8 cellular contexts compared by ENCODE assay signal in the genomic region with DNA sequence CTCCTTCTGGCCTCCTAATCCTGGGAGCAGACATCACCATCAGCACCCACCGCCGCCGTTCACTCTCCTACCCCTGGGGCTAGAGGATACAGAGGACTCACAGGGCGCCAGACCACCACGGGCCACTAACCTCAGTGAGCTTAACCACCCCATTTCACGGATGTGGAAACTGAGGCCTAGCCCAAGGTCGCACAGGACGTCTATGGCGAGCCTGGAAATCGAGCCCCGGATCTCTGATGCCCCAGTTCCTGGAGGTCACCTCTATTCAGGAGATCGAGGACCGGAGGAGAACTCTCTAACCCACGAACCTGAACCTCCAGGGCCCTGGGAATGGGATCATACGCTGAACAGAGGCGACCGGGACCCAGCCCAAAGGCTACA. TPM values are rescaled to one million over a fixed set of nuclear protein-coding genes. Genes with fewer than 3 reads are reported as not detected.
A peak's percentile ranks its signal among the peaks of the same experiment; 100 is the strongest.
DNase-seq lines count a peak whose midpoint lies in the region; ATAC-seq and TF ChIP-seq lines count a peak whose summit lies in the region.

No MANE protein-coding gene starts in this region.

- H3K4me1 ChIP-seq in PC-9 (replicated peaks; ENCODE audit: insufficient read depth) (peaks cover 27% of the 10 kb centered on the region), neuronal stem cell (ENCODE audit: control insufficient read depth in 2 of 2, insufficient read depth in 1 of 2, low read depth in 1 of 2, low read length in 2 of 2) (peaks cover 3 to 7% of the 10 kb centered on the region in 2 donors)

- BruUV-seq in PC-9 (replicated peaks; lab: Mats Ljungman, UMichigan), result TSS peak; percentile 67

- peaks cover 20% of the 10 kb centered on the region for H3K79me2 ChIP-seq in PC-9 (ENCODE audit: low read depth)

- ATAC-seq in GM18907 (IDR thresholded peaks at IDR 0.05; ENCODE audit: unreplicated experiment), result peak; percentile 20
- no peak for ATAC-seq in HG03439 (IDR thresholded peaks at IDR 0.05; ENCODE audit: unreplicated experiment)

- H3K79me1 ChIP-seq in neuronal stem cell (ENCODE audit: low read depth, low read length), result peaks cover 8% of the 10 kb centered on the region

- no peaks in the 10 kb centered on the region for H3K9me2 ChIP-seq in PC-9 (ENCODE audit: insufficient read depth)

- POLR2A ChIA-PET in PC-9 (lab: Charles Lee; ENCODE audit: unreplicated experiment), result interaction anchor here (0.5 to 0.6 kb wide), 2 partner anchors 10 to 374 kb away, joined by 3 to 4 read pairs; no protein-coding TSS in a partner anchor

- no peak overlapping the region for H3K4ac ChIP-seq in neuronal stem cell (ENCODE audit: low read length)

- H2BK12ac ChIP-seq in neuronal stem cell (ENCODE audit: low read length), result no peak overlapping the region

- H3K27ac ChIP-seq in PC-9, result peak overlapping the region; percentile 39
- H3K27ac ChIP-seq in neuronal stem cell (replicated peaks; ENCODE audit: low read length), result no peak overlapping the region

- H3K18ac ChIP-seq in neuronal stem cell (ENCODE audit: low read length), result no peak overlapping the region

- H4K20me1 ChIP-seq in PC-9 (ENCODE audit: insufficient read depth), result no peaks in the 10 kb centered on the region

- intact Hi-C loops in PC-9 (cut with micrococcal nuclease; ENCODE audit: unreplicated experiment), result loop anchor here (1.0 to 10.0 kb wide), 4 partner anchors 111 to 275 kb away; partner anchors contain the start of genes CLP1, MED19 and TMX2

- H3F3A ChIP-seq in PC-9 (ENCODE audit: insufficient read depth, low read depth), result peaks cover 27% of the 10 kb centered on the region; the same call in 1 of the 2 replicates

- peak overlapping the region; percentile 82 for H3K4me3 ChIP-seq in PC-9
- H3K4me3 ChIP-seq in epithelial cell of esophagus (ENCODE audit: low read length), result peak overlapping the region; percentile 99
- H3K4me3 ChIP-seq in neuronal stem cell (ENCODE audit: low read length in 2 of 2), result peak overlapping the region; percentile 85 to 98

- no peak overlapping the region for H4K91ac ChIP-seq in neuronal stem cell (ENCODE audit: low read depth, low read length, poor library complexity)

- no peak overlapping the region for H2AK5ac ChIP-seq in neuronal stem cell (ENCODE audit: low read depth, low read length)

- no CpG with 5 or more reads among the region's 17 CpGs for WGBS in neuronal stem cell (ENCODE audit: extremely low coverage in 2 of 2, insufficient read length in 2 of 2, insufficient replicate concordance in 1 of 2), 2 donors

- CTCF ChIA-PET in PC-9 (lab: Charles Lee), result interaction anchor here (1.2 kb wide), 2 partner anchors 37 kb away, joined by 3 to 5 read pairs; partner anchors contain the start of gene UBE2L6

- TF ChIP-seq CTCF in PC-9 (conservative IDR thresholded peaks at IDR 0.05) (no peak), epithelial cell of esophagus (IDR thresholded peaks at IDR 0.05; ENCODE audit: insufficient read depth, low read depth, low read length, missing control alignments) (no peak)

- DNase-seq in PC-9, result no peak
- no peak for DNase-seq in epithelial cell of esophagus (ENCODE audit: low read depth)
- no peak for DNase-seq in neuronal stem cell (ENCODE audit: low spot score)
- no peak for DNase-seq in stimulated activated CD4-positive, alpha-beta T cell treated with anti-CD3 and anti-CD28 coated beads, Interleukin-15, amount 100 ng/mL, for 24 hours
- no peak for DNase-seq in SKM-1 (lab: John Stamatoyannopoulos, UW; ENCODE audit: unreplicated experiment)
- no peak for DNase-seq in NCI-H748 (lab: John Stamatoyannopoulos, UW; ENCODE audit: unreplicated experiment)

- peak overlapping the region; percentile 81 for H3K9ac ChIP-seq in neuronal stem cell (ENCODE audit: low read depth, low read length, poor library complexity)

- H2BK5ac ChIP-seq in neuronal stem cell (ENCODE audit: low read length), result no peak overlapping the region

- H2BK15ac ChIP-seq in neuronal stem cell (ENCODE audit: low read length), result no peak overlapping the region

- H4K8ac ChIP-seq in neuronal stem cell (ENCODE audit: low read depth, low read length), result no peak overlapping the region

- H3K4me2 ChIP-seq in PC-9 (peak overlapping the region; percentile 94), neuronal stem cell (ENCODE audit: insufficient read depth, low read length, poor library complexity, severe bottlenecking) (peak overlapping the region; percentile 69)

- H3K36me3 ChIP-seq in PC-9 (ENCODE audit: low read depth), result peaks cover 4% of the 10 kb centered on the region; the same call in 1 of the 2 replicates
- peaks cover 8 to 30% of the 10 kb centered on the region in 2 donors for H3K36me3 ChIP-seq in neuronal stem cell (replicated peaks in 1 of 2; ENCODE audit: control insufficient read depth in 2 of 2, insufficient read depth in 2 of 2, low read length in 2 of 2)

- H2BK120ac ChIP-seq in neuronal stem cell (ENCODE audit: low read depth, low read length), result no peak overlapping the region

- H3K27me3 ChIP-seq in PC-9 (ENCODE audit: insufficient read depth, low read depth) (no peaks in the 10 kb centered on the region), neuronal stem cell (ENCODE audit: control insufficient read depth in 3 of 3, insufficient read depth in 3 of 3, low read depth in 1 of 3, low read length in 3 of 3) (no peaks in the 10 kb centered on the region)

- H3K14ac ChIP-seq in neuronal stem cell (ENCODE audit: low read length), result no peak overlapping the region

- H2AFZ ChIP-seq in PC-9, result peak overlapping the region; percentile 81
- peak overlapping the region; percentile 89 for H2AFZ ChIP-seq in neuronal stem cell (ENCODE audit: low read length)

- H3K9me3 ChIP-seq in PC-9 (ENCODE audit: insufficient read depth, low read depth) (no peaks in the 10 kb centered on the region), neuronal stem cell (replicated peaks in 1 of 2; ENCODE audit: control insufficient read depth in 2 of 2, insufficient read depth in 1 of 2, low read depth in 1 of 2, low read length in 2 of 2) (no peaks in the 10 kb centered on the region)

- H3K23ac ChIP-seq in neuronal stem cell (ENCODE audit: low read depth, low read length, poor library complexity), result no peak overlapping the region

RNA-seq across cellular contexts. Expression of gene TIMM10, which starts 0.3 kb away (rescaled TPM):
- total RNA-seq in PC-9 (2021), result 90.2 and 94.7 TPM in 2 replicates
- 61.5 TPM for polyA plus RNA-seq in neuronal stem cell (2013, experiment 1 of 2)
- polyA plus RNA-seq in neuronal stem cell (2013, experiment 2 of 2), result 58.6 TPM

RNA-seq across cellular contexts. Expression of gene SMTNL1, which starts 7.2 kb away (rescaled TPM):
- not detected in 2 replicates for total RNA-seq in PC-9 (2021)
- polyA plus RNA-seq in neuronal stem cell (2013, experiment 1 of 2), result 0.26 TPM
- polyA plus RNA-seq in neuronal stem cell (2013, experiment 2 of 2), result 0.18 TPM

RNA-seq across cellular contexts. Expression of gene SLC43A1, which starts 14.7 kb away (rescaled TPM):
- 3.2 and 4.0 TPM in 2 replicates for total RNA-seq in PC-9 (2021)
- polyA plus RNA-seq in neuronal stem cell (2013, experiment 1 of 2), result 0.63 TPM
- 0.73 TPM for polyA plus RNA-seq in neuronal stem cell (2013, experiment 2 of 2)

RNA-seq across cellular contexts. Expression of gene UBE2L6, which starts 37.3 kb away (rescaled TPM):
- total RNA-seq in PC-9 (2021), result 121 and 122 TPM in 2 replicates
- 138 TPM for polyA plus RNA-seq in neuronal stem cell (2013, experiment 1 of 2)
- 134 TPM for polyA plus RNA-seq in neuronal stem cell (2013, experiment 2 of 2)
